8 cellular contexts compared by ENCODE assay signal in the genomic region with DNA sequence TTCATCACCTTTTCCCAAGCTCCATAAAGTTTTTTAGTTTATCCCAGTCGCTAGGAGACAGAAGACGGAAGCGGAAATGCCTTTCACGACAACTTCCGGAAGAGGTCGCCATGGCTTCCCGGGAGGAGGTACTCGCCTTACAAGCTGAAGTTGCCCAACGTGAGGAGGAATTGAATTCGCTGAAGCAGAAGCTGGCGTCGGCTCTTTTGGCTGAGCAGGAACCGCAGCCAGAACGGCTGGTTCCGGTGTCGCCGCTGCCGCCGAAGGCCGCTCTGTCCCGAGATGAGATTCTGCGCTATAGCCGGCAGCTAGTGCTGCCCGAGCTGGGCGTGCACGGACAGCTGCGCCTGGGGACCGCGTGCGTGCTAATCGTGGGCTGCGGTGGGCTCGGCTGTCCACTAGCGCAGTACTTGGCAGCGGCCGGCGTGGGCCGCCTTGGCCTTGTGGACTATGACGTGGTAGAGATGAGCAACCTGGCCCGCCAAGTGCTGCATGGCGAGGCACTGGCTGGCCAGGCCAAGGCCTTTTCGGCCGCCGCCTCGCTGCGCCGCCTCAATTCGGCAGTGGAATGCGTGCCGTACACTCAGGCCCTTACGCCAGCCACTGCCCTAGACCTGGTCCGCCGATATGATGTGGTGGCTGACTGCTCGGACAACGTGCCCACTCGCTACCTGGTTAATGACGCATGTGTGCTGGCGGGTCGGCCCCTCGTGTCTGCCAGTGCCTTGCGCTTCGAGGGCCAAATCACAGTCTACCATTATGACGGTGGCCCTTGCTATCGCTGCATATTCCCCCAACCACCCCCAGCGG. TPM values are rescaled to one million over a fixed set of nuclear protein-coding genes. Genes with fewer than 3 reads are reported as not detected.
DNase-seq lines count a peak whose midpoint lies in the region; ATAC-seq, FAIRE-seq and TF ChIP-seq lines count a peak whose summit lies in the region.

A gene with protein sequence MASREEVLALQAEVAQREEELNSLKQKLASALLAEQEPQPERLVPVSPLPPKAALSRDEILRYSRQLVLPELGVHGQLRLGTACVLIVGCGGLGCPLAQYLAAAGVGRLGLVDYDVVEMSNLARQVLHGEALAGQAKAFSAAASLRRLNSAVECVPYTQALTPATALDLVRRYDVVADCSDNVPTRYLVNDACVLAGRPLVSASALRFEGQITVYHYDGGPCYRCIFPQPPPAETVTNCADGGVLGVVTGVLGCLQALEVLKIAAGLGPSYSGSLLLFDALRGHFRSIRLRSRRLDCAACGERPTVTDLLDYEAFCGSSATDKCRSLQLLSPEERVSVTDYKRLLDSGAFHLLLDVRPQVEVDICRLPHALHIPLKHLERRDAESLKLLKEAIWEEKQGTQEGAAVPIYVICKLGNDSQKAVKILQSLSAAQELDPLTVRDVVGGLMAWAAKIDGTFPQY (plus strand): TSS at position 86 of the 810 bp plus-strand sequence. CDS start 25 bp downstream, at position 111.

- H3K9ac ChIP-seq in astrocyte (ENCODE audit: low read length): peak within 1 kb of the TSS; percentile 98

- no peaks in the 10 kb centered on the region for H3K9me2 ChIP-seq in hepatocyte (replicated peaks; ENCODE audit: insufficient read depth)

- H3K79me2 ChIP-seq in astrocyte (ENCODE audit: insufficient read depth, low read length): peaks cover 83% of the 10 kb centered on the region
- peaks cover 72% of the 10 kb centered on the region for H3K79me2 ChIP-seq in hepatocyte

- H3K4me1 ChIP-seq in astrocyte (ENCODE audit: insufficient read depth, low read length) (peaks cover 22% of the 10 kb centered on the region), hepatocyte (ENCODE audit: insufficient read depth) (peaks cover 10% of the 10 kb centered on the region)

- DNase-seq in GF-D8 (lab: John Stamatoyannopoulos, UW): peak; percentile 87
- peak; percentile 95 to 96 for DNase-seq in Kasumi-1 (lab: John Stamatoyannopoulos, UW)
- peak; percentile 79 for DNase-seq in T-helper 22 cell (ENCODE audit: low read depth)
- peak; percentile 88 for DNase-seq in astrocyte (ENCODE audit: low read depth)
- DNase-seq in hepatocyte (ENCODE audit: low spot score): peak; percentile 91
- DNase-seq in renal cortical epithelial cell (ENCODE audit: low read depth): peak; percentile 91
- no peak for DNase-seq in LoVo (ENCODE audit: low spot score)

- H3K27me3 ChIP-seq in astrocyte (ENCODE audit: insufficient read depth, low read length): no peaks in the 10 kb centered on the region
- H3K27me3 ChIP-seq in hepatocyte: no peaks in the 10 kb centered on the region

- peaks cover 11% of the 10 kb centered on the region for H3K36me3 ChIP-seq in astrocyte (ENCODE audit: insufficient read depth, low read length)
- H3K36me3 ChIP-seq in hepatocyte (replicated peaks; ENCODE audit: insufficient read depth, low read depth): no peaks in the 10 kb centered on the region

- H3K4me2 ChIP-seq in astrocyte (ENCODE audit: low read length) (peak within 1 kb of the TSS; percentile 93), hepatocyte (peak within 1 kb of the TSS; percentile 82)

- ATAC-seq in GM21737 (IDR thresholded peaks at IDR 0.05; ENCODE audit: unreplicated experiment): peak; percentile 81

- peak within 1 kb of the TSS; percentile 99 for H3K27ac Mint-ChIP-seq in astrocyte (ENCODE audit: unreplicated experiment)

- H3K9me3 ChIP-seq in astrocyte (ENCODE audit: insufficient read depth, low read depth, low read length) (no peaks in the 10 kb centered on the region), hepatocyte (ENCODE audit: low read depth) (no peaks in the 10 kb centered on the region)

- H3K4me3 ChIP-seq in astrocyte (ENCODE audit: insufficient read depth, low read depth, low read length): peak within 1 kb of the TSS; percentile 89
- peak within 1 kb of the TSS; percentile 56 for H3K4me3 ChIP-seq in hepatocyte

- H3K9me3 Mint-ChIP-seq in astrocyte (ENCODE audit: unreplicated experiment): no peaks in the 10 kb centered on the region

- no peaks in the 10 kb centered on the region for H3K27me3 Mint-ChIP-seq in astrocyte (ENCODE audit: low read depth, unreplicated experiment)

- H3K4me3 Mint-ChIP-seq in astrocyte (ENCODE audit: unreplicated experiment): peak within 1 kb of the TSS; percentile 94

- no peak for TF ChIP-seq CTCF in astrocyte (IDR thresholded peaks at IDR 0.05; ENCODE audit: insufficient read depth, low read depth, low read length)
- no peak for TF ChIP-seq CTCF in hepatocyte (IDR thresholded peaks at IDR 0.05; ENCODE audit: poor library complexity)

- H3K27ac ChIP-seq in astrocyte (ENCODE audit: low read depth, low read length): peak within 1 kb of the TSS; percentile 99
- H3K27ac ChIP-seq in hepatocyte: peak within 1 kb of the TSS; percentile 79

- H4K20me1 ChIP-seq in astrocyte (ENCODE audit: insufficient read depth, low read length) (peaks cover 44% of the 10 kb centered on the region), hepatocyte (ENCODE audit: insufficient read depth, poor library complexity, severe bottlenecking) (peaks cover 34% of the 10 kb centered on the region)

- WGBS in hepatocyte (ENCODE audit: low lambda C conversion rate, missing lambda C conversion rate): 5% methylated on average over 65 of the region's 65 CpGs

- H3K4me1 Mint-ChIP-seq in astrocyte (ENCODE audit: low read depth, unreplicated experiment): peaks cover 30% of the 10 kb centered on the region

- H2AFZ ChIP-seq in astrocyte (ENCODE audit: low read depth, low read length) (peak within 1 kb of the TSS; percentile 83), hepatocyte (peak within 1 kb of the TSS; percentile 72)

- FAIRE-seq in astrocyte (lab: Jason Lieb, UNC): no peak

- H3K36me3 Mint-ChIP-seq in astrocyte (ENCODE audit: low read depth, unreplicated experiment): peaks cover 4% of the 10 kb centered on the region

RNA-seq across cellular contexts. Expression of the gene that starts here (rescaled TPM):
- total RNA-seq in astrocyte: 5.8 and 6.3 TPM in 2 replicates
- total RNA-seq in hepatocyte: 7.7 and 8.6 TPM in 2 replicates
- polyA plus RNA-seq in hepatocyte: 4.0 and 5.5 TPM in 2 replicates
- 9.8 and 13.7 TPM in 2 replicates for total RNA-seq in renal cortical epithelial cell
